In genomic region chr2:191566347-191566746, GRCh38 we compare ENCODE assay signal across 7 cellular contexts.
DNase-seq lines count a peak whose midpoint lies in the region; ATAC-seq, FAIRE-seq and TF ChIP-seq lines count a peak whose summit lies in the region.

No MANE protein-coding gene starts in this region.

- peaks cover 12% of the 10 kb centered on the region for H3K36me3 Mint-ChIP-seq in T-helper 17 cell (ENCODE audit: low read depth)

- H3K27ac Mint-ChIP-seq in T-helper 17 cell, result no peak overlapping the region

- peak; percentile 38; the same call in 1 of the 2 replicates for TF ChIP-seq CTCF in HEK293 (tag by site-specific recombination; IDR thresholded peaks at IDR 0.05)

- CTCF ChIA-PET in HEK293 (lab: Yijun Ruan, JAX), result interaction anchor here (0.7 to 4.0 kb wide), 40 partner anchors 9 to 602 kb away, joined by 3 to 21 read pairs (median 4); no protein-coding TSS in a partner anchor

- no peaks in the 10 kb centered on the region for H3K36me3 ChIP-seq in HEK293 (ENCODE audit: control insufficient read depth in 2 of 2, insufficient read depth in 1 of 2, low read length in 2 of 2)

- H3K4me1 ChIP-seq in HEK293 (ENCODE audit: control insufficient read depth, insufficient read depth, low read length), result no peaks in the 10 kb centered on the region; the same call in 1 of the 2 replicates

- H3K4me1 Mint-ChIP-seq in T-helper 17 cell, result peaks cover 26% of the 10 kb centered on the region

- no peak for TF ChIP-seq POLR2A in GM12891 (IDR thresholded peaks at IDR 0.05; ENCODE audit: low read depth, low read length)

- no peak overlapping the region for H3K4me3 Mint-ChIP-seq in T-helper 17 cell

- peaks cover 41% of the 10 kb centered on the region for H3K27me3 Mint-ChIP-seq in T-helper 17 cell

- no peak overlapping the region for H3K27ac ChIP-seq in HEK293 (ENCODE audit: extremely low read depth, low read depth, low read length)

- DNase-seq in GM12891 (ENCODE audit: insufficient read length, low spot score) (no peak), NCI-H1048 (lab: John Stamatoyannopoulos, UW) (peak; percentile 29), T-helper 17 cell (peak; percentile 37 to 57 (median 43)), anterior cingulate cortex (lab: John Stamatoyannopoulos, UW) (peak in 33 of 58 donors; percentile 1 to 64 (median 11)), iPS DF 4.7 (ENCODE audit: extremely low read depth, low spot score) (peak; percentile 89)
- DNase-seq in stimulated activated CD4-positive, alpha-beta T cell treated with anti-CD3 and anti-CD28 coated beads, Interleukin-1b, Interleukin-23, amount 100 ng/mL, for 4 hours (ENCODE audit: low read depth in 2 of 2), result peak; percentile 52 to 67

- peak; percentile 78 for FAIRE-seq in GM12891 (lab: Jason Lieb, UNC)

- ATAC-seq in T-helper 17 cell, result peak; percentile 59

- H3K9me3 ChIP-seq in HEK293 (ENCODE audit: control insufficient read depth, insufficient read depth, low read depth, low read length) (no peaks in the 10 kb centered on the region), T-helper 17 cell (ENCODE audit: control insufficient read depth, low read length, poor library complexity, severe bottlenecking) (no peaks in the 10 kb centered on the region)

- POLR2A ChIA-PET in HEK293 (lab: Yijun Ruan, JAX), result interaction anchor here (1.6 kb wide), 1 partner anchor 111 kb away, joined by 5 read pairs; the partner anchor contains the start of gene NABP1

- no peak overlapping the region for H3K4me3 ChIP-seq in HEK293 (ENCODE audit: low read depth, low read length)

TF ChIP-seq in GM12891, 5 proteins besides CTCF, POLR2A, EP300 and RAD21:
- TF ChIP-seq SPI1 (IDR thresholded peaks at IDR 0.05; ENCODE audit: low read depth, low read length), result no peak
- no peak for TF ChIP-seq POLR2AphosphoS5 (IDR thresholded peaks at IDR 0.05; ENCODE audit: low read depth, low read length)
- TF ChIP-seq PAX5 (IDR thresholded peaks at IDR 0.05; ENCODE audit: insufficient read depth, low read length, severe bottlenecking), result no peak
- no peak for TF ChIP-seq POU2F2 (IDR thresholded peaks at IDR 0.05; ENCODE audit: low read depth, low read length)
- TF ChIP-seq TAF1 (IDR thresholded peaks at IDR 0.05; ENCODE audit: low read depth, low read length), result no peak

TF ChIP-seq in HEK293, 187 proteins besides CTCF, POLR2A, EP300 and RAD21:
- TF ChIP-seq ZNF623 (tag by site-specific recombination; IDR thresholded peaks at IDR 0.05) (no peak), OSR2 (tag by site-specific recombination; IDR thresholded peaks at IDR 0.05) (no peak), ZNF837 (tag by site-specific recombination; IDR thresholded peaks at IDR 0.05) (no peak), ZNF140 (tag by site-specific recombination; IDR thresholded peaks at IDR 0.05) (no peak), TCF7L2 (IDR thresholded peaks at IDR 0.05; ENCODE audit: borderline replicate concordance, low read depth, low read length) (no peak), SCRT1 (tag by site-specific recombination; IDR thresholded peaks at IDR 0.05; ENCODE audit: borderline replicate concordance) (no peak), ZNF280D (tag by site-specific recombination; IDR thresholded peaks at IDR 0.05) (no peak), ZNF654 (tag by site-specific recombination; IDR thresholded peaks at IDR 0.05; ENCODE audit: low read depth) (peak; percentile 78), ZNF423 (tag by site-specific recombination; IDR thresholded peaks at IDR 0.05) (no peak), ZNF335 (tag by site-specific recombination; conservative IDR thresholded peaks at IDR 0.05) (peak; percentile 53), ZNF248 (tag by site-specific recombination; IDR thresholded peaks at IDR 0.05) (no peak), KLF8 (tag by site-specific recombination; IDR thresholded peaks at IDR 0.05) (no peak), ZSCAN30 (tag by site-specific recombination; IDR thresholded peaks at IDR 0.05) (no peak), KLF10 (tag by site-specific recombination; IDR thresholded peaks at IDR 0.05) (no peak), TSHZ1 (tag by site-specific recombination; IDR thresholded peaks at IDR 0.05; ENCODE audit: borderline replicate concordance) (no peak), ZNF350 (tag by site-specific recombination; IDR thresholded peaks at IDR 0.05) (no peak)
- TF ChIP-seq, protein P1, sequence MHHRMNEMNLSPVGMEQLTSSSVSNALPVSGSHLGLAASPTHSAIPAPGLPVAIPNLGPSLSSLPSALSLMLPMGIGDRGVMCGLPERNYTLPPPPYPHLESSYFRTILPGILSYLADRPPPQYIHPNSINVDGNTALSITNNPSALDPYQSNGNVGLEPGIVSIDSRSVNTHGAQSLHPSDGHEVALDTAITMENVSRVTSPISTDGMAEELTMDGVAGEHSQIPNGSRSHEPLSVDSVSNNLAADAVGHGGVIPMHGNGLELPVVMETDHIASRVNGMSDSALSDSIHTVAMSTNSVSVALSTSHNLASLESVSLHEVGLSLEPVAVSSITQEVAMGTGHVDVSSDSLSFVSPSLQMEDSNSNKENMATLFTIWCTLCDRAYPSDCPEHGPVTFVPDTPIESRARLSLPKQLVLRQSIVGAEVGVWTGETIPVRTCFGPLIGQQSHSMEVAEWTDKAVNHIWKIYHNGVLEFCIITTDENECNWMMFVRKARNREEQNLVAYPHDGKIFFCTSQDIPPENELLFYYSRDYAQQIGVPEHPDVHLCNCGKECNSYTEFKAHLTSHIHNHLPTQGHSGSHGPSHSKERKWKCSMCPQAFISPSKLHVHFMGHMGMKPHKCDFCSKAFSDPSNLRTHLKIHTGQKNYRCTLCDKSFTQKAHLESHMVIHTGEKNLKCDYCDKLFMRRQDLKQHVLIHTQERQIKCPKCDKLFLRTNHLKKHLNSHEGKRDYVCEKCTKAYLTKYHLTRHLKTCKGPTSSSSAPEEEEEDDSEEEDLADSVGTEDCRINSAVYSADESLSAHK (tag by site-specific recombination; IDR thresholded peaks at IDR 0.05), result no peak
